ENCODE assay signal across 20 cellular contexts in genomic region chr19:3467437-3468198, GRCh38. TPM values are rescaled to one million over a fixed set of nuclear protein-coding genes. Genes with fewer than 3 reads are reported as not detected.
"Had no signal": no experiment of that assay in that cellular context is flagged by ENCODE, and none has a peak within 500 bp of the region (broad histone marks: within the 10 kb centered on the region; RNA-seq: fewer than 3 reads in every experiment).

No MANE protein-coding gene starts in this region.

- ATAC-seq: activated CD4-positive, CD25-positive, alpha-beta regulatory T cell treated with anti-CD3 and anti-CD28 coated beads, Interleukin-2, amount 50 U/mL, for 24 hours; activated CD8-positive, alpha-beta memory T cell treated with anti-CD3 and anti-CD28 coated beads, Interleukin-2, amount 10 ng/mL, durations not matched to agents 7 days and 5 days; body of pancreas; foreskin keratinocyte; T-cell had no signal

- H3K4me1 ChIP-seq: foreskin keratinocyte, prostate gland had no signal

- H3K27me3 ChIP-seq: body of pancreas, foreskin keratinocyte, transverse colon had no signal

- H3K27ac ChIP-seq: body of pancreas, foreskin keratinocyte had no signal

- H3K9me3 ChIP-seq: body of pancreas, prostate gland, SK-N-SH, spleen, transverse colon had no signal

- H3K9ac ChIP-seq: SK-N-SH had no signal

- H3K4me3 ChIP-seq: body of pancreas, lung, prostate gland, spleen, transverse colon had no signal

- DNase-seq: activated CD4-positive, alpha-beta T cell treated with anti-CD3 and anti-CD28 coated beads, Interleukin-2, amount 50 U/mL, for 4 hours; activated CD8-positive, alpha-beta memory T cell treated with anti-CD3 and anti-CD28 coated beads, Interleukin-2, amount 10 ng/mL, durations not matched to agents 7 days and 5 days; activated T-cell treated with anti-CD3 and anti-CD28 coated beads, Interleukin-2, amount 50 U/mL, for 24 hours; amniotic stem cell; body of pancreas; foreskin keratinocyte; immature natural killer cell; SK-N-SH; spleen; T-cell; T1000; transverse colon had no signal

RNA-seq across cellular contexts. Expression of gene SMIM24, which starts 12.7 kb away (rescaled TPM):
- total RNA-seq: endothelial cell of umbilical vein, foreskin keratinocyte, myocyte, omental fat pad, sciatic nerve had no signal

RNA-seq across cellular contexts. Expression of gene SMIM44, which starts 15.6 kb away (rescaled TPM):
- total RNA-seq: activated CD8-positive, alpha-beta memory T cell treated with anti-CD3 and anti-CD28 coated beads, Interleukin-2, amount 10 ng/mL, durations not matched to agents 7 days and 5 days; body of pancreas; endothelial cell of umbilical vein; foreskin keratinocyte; lung; mesothelial cell of epicardium; myocyte; omental fat pad; sciatic nerve; spleen; T-cell had no signal
